8 cellular contexts compared by ENCODE assay signal in the genomic region with DNA sequence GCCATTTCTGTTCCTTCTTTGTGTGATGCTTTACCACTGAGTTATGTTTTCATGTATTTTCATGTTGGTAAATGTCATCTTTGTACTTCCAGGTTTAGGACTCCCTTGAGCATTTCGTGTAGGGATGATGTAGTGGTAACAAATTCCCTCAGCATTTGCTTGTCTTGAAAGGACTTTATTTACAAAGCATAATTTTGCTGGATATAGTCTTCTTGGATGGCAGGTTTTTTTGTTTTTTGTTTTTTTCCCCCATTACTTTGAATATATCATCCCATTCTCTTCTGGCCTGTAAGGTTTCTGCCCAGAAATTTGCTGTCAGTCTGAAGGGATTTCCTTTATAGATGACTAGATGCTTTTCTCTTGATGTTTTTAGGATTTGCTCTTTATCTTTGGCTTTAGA.
"Had no signal": no experiment of that assay in that cellular context is flagged by ENCODE, and none has a peak within 500 bp of the region (broad histone marks: within the 10 kb centered on the region; RNA-seq: fewer than 3 reads in every experiment).

No MANE protein-coding gene starts in this region.

- FAIRE-seq: G401.6, GM12878, GM12891, GM12892, GM18507, GM19239 had no signal

- DNase-seq: GDM1, GF-D8 had no signal

- H3K4me3 ChIP-seq: GM12878 had no signal
